1 cellular context compared by ENCODE assay signal in the genomic region with DNA sequence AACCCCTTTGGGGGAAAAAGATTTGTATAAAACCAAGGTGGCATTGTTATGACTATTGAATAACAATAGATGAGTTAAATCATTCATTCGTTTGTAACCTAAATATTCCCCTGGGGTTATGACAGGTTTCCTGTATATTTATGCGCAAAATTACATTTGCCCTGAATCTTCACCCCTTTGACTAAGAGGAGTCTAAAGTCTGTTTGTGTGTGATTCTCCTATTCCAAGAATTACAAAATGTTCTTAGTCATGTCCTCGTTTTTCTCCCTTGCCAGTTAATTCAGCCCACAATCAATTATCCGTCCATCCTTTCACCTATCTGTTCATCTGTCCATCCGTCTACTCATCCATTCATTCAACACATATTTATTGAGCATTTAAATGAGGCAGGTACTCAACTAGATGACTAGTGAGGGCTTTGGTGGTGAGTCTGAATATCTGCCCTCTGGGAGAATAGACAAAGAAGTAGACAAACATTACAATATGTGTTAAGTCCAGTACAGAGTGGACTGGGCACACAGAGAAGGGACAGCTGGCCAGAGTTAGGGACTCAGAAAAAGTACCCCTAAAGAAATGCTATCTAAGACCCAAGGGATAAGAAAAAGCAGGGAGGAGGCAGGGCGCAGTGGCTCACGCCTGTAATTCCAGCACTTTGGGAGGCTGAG.
TF ChIP-seq lines count a peak whose summit lies in the region.

No MANE protein-coding gene starts in this region.

TF ChIP-seq in HepG2, 621 proteins besides CTCF, POLR2A, EP300 and RAD21:
- TF ChIP-seq, protein P1, sequence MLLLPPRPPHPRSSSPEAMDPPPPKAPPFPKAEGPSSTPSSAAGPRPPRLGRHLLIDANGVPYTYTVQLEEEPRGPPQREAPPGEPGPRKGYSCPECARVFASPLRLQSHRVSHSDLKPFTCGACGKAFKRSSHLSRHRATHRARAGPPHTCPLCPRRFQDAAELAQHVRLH (CRISPR knock-in tag; IDR thresholded peaks at IDR 0.05; ENCODE audit: borderline replicate concordance, low read depth) = no peak
- no peak for TF ChIP-seq ZNF33A (CRISPR knock-in tag; IDR thresholded peaks at IDR 0.05; ENCODE audit: borderline replicate concordance)
- TF ChIP-seq ZNF264 (CRISPR knock-in tag; IDR thresholded peaks at IDR 0.05) = no peak
- no peak for TF ChIP-seq ZNF235 (CRISPR knock-in tag; IDR thresholded peaks at IDR 0.05; ENCODE audit: borderline replicate concordance)
- TF ChIP-seq, protein P2, sequence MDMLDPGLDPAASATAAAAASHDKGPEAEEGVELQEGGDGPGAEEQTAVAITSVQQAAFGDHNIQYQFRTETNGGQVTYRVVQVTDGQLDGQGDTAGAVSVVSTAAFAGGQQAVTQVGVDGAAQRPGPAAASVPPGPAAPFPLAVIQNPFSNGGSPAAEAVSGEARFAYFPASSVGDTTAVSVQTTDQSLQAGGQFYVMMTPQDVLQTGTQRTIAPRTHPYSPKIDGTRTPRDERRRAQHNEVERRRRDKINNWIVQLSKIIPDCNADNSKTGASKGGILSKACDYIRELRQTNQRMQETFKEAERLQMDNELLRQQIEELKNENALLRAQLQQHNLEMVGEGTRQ (IDR thresholded peaks at IDR 0.05; ENCODE audit: low read depth, low read length) = no peak
- TF ChIP-seq, protein P2 (CRISPR knock-in tag; IDR thresholded peaks at IDR 0.05; ENCODE audit: borderline replicate concordance) = no peak
- TF ChIP-seq ZFYVE20 (CRISPR knock-in tag; IDR thresholded peaks at IDR 0.05; ENCODE audit: borderline replicate concordance, low read depth) = no peak
- no peak for TF ChIP-seq PITX1 (CRISPR knock-in tag; IDR thresholded peaks at IDR 0.05)
- no peak for TF ChIP-seq ZNF468 (CRISPR knock-in tag; IDR thresholded peaks at IDR 0.05)
- TF ChIP-seq, protein P3, sequence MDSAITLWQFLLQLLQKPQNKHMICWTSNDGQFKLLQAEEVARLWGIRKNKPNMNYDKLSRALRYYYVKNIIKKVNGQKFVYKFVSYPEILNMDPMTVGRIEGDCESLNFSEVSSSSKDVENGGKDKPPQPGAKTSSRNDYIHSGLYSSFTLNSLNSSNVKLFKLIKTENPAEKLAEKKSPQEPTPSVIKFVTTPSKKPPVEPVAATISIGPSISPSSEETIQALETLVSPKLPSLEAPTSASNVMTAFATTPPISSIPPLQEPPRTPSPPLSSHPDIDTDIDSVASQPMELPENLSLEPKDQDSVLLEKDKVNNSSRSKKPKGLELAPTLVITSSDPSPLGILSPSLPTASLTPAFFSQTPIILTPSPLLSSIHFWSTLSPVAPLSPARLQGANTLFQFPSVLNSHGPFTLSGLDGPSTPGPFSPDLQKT (CRISPR knock-in tag; IDR thresholded peaks at IDR 0.05; ENCODE audit: borderline replicate concordance) = no peak
